Comparison of ENCODE assay signal across 9 cellular contexts in genomic region chr9:74887981-74888370, GRCh38. TPM values are rescaled to one million over a fixed set of nuclear protein-coding genes. Genes with fewer than 3 reads are reported as not detected.
DNase-seq lines count a peak whose midpoint lies in the region; FAIRE-seq and TF ChIP-seq lines count a peak whose summit lies in the region.
"Had no signal": no experiment of that assay in that cellular context is flagged by ENCODE, and none has a peak within 500 bp of the region (broad histone marks: within the 10 kb centered on the region; RNA-seq: fewer than 3 reads in every experiment).

No MANE protein-coding gene starts in this region.

- no peak for TF ChIP-seq CTCF in brain microvascular endothelial cell (IDR thresholded peaks at IDR 0.05; ENCODE audit: low read depth, low read length, missing control alignments)
- no peak for TF ChIP-seq CTCF in kidney (IDR thresholded peaks at IDR 0.05; ENCODE audit: borderline replicate concordance, extremely low read depth, insufficient read depth)
- TF ChIP-seq CTCF in suprapubic skin (IDR thresholded peaks at IDR 0.05), result no peak

- DNase-seq in activated naive CD4-positive, alpha-beta T cell treated with anti-CD3 and anti-CD28 coated beads for 36 hours, result no peak
- no peak for DNase-seq in activated naive CD4-positive, alpha-beta T cell (lab: John Stamatoyannopoulos, UW)
- DNase-seq in brain microvascular endothelial cell (no peak), kidney (no peak), suprapubic skin (ENCODE audit: low spot score in 2 of 2) (no peak), MV-4-11 (lab: John Stamatoyannopoulos, UW) (no peak), HuH-7 (ENCODE audit: low spot score) (no peak), CD1c-positive myeloid dendritic cell (ENCODE audit: extremely low spot score) (no peak)

- intact Hi-C loops in activated naive CD4-positive, alpha-beta T cell treated with anti-CD3 and anti-CD28 coated beads for 36 hours (cut with micrococcal nuclease), result loop anchor here (2.0 to 5.0 kb wide), 3 partner anchors 65 to 189 kb away; partner anchors contain the start of gene C9orf40
- intact Hi-C loops in kidney (cut with DNase I), result no loop called here

- no peak for TF ChIP-seq POLR2A in suprapubic skin (IDR thresholded peaks at IDR 0.05)

- no peak overlapping the region for H3K9ac ChIP-seq in kidney (ENCODE audit: low read length in 2 of 2)

- CTCF ChIA-PET in activated naive CD4-positive, alpha-beta T cell treated with anti-CD3 and anti-CD28 coated beads for 36 hours (lab: Charles Lee), result interaction anchor here (0.5 to 1.0 kb wide), 2 partner anchors 109 to 113 kb away, joined by 3 to 4 read pairs; no protein-coding TSS in a partner anchor

- H3K4me3 Mint-ChIP-seq in activated naive CD4-positive, alpha-beta T cell treated with anti-CD3 and anti-CD28 coated beads for 36 hours, result peak overlapping the region; percentile 77

- WGBS in suprapubic skin, result 51% methylated on average over 4 of the region's 4 CpGs

- FAIRE-seq in kidney (lab: Jason Lieb, UNC), result no peak

- H3K27ac Mint-ChIP-seq in activated naive CD4-positive, alpha-beta T cell treated with anti-CD3 and anti-CD28 coated beads for 36 hours, result no peak overlapping the region

- H3K27me3 ChIP-seq in brain microvascular endothelial cell (replicated peaks), result no peaks in the 10 kb centered on the region
- no peaks in the 10 kb centered on the region for H3K27me3 ChIP-seq in suprapubic skin

- H3K9me3 ChIP-seq in kidney (ENCODE audit: control insufficient read depth in 1 of 2, low read length in 2 of 2) (no peaks in the 10 kb centered on the region), suprapubic skin (no peaks in the 10 kb centered on the region)

- H3K27ac ChIP-seq in brain microvascular endothelial cell (no peak overlapping the region), kidney (ENCODE audit: low read depth in 2 of 2, low read length in 2 of 2) (peak overlapping the region in 1 of 2 donors; percentile 52), suprapubic skin (no peak overlapping the region)
- H3K27ac ChIP-seq: C4-2B had no signal

- H3K27me3 Mint-ChIP-seq in activated naive CD4-positive, alpha-beta T cell treated with anti-CD3 and anti-CD28 coated beads for 36 hours (ENCODE audit: low read depth), result peaks cover 43% of the 10 kb centered on the region

- TF ChIP-seq EP300 in suprapubic skin (IDR thresholded peaks at IDR 0.05), result no peak

- H3K4me1 Mint-ChIP-seq in activated naive CD4-positive, alpha-beta T cell treated with anti-CD3 and anti-CD28 coated beads for 36 hours (ENCODE audit: low read depth), result peaks cover 8% of the 10 kb centered on the region

- H3K4me1 ChIP-seq in kidney (ENCODE audit: control insufficient read depth in 1 of 2, insufficient read depth in 1 of 2, low read depth in 1 of 2, low read length in 2 of 2), result peaks cover 0 to 5% of the 10 kb centered on the region in 2 donors
- H3K4me1 ChIP-seq in suprapubic skin, result peaks cover 14% of the 10 kb centered on the region

- H3K36me3 ChIP-seq in brain microvascular endothelial cell (replicated peaks) (no peaks in the 10 kb centered on the region), kidney (ENCODE audit: control insufficient read depth in 1 of 2, insufficient read depth in 2 of 2, low read length in 2 of 2) (no peaks in the 10 kb centered on the region), suprapubic skin (no peaks in the 10 kb centered on the region)

- H3K4me3 ChIP-seq in brain microvascular endothelial cell (ENCODE audit: low read depth, low read length) (peak overlapping the region; percentile 71), kidney (ENCODE audit: low read length in 2 of 2) (peak overlapping the region; percentile 67 to 69), suprapubic skin (peak overlapping the region; percentile 70)

- H3K9me3 Mint-ChIP-seq in activated naive CD4-positive, alpha-beta T cell treated with anti-CD3 and anti-CD28 coated beads for 36 hours, result peaks cover 7% of the 10 kb centered on the region

- in situ Hi-C loops in brain microvascular endothelial cell (cut with HindIII; ENCODE audit: low pct_ligation_motif_present, low sequenced_read_pairs), result no loop called here

- no peaks in the 10 kb centered on the region for H3K36me3 Mint-ChIP-seq in activated naive CD4-positive, alpha-beta T cell treated with anti-CD3 and anti-CD28 coated beads for 36 hours (ENCODE audit: low read depth)

RNA-seq across cellular contexts. Expression of gene TRPM6, which starts 0.3 kb away (rescaled TPM):
- total RNA-seq in activated naive CD4-positive, alpha-beta T cell treated with anti-CD3 and anti-CD28 coated beads for 36 hours, result not detected
- 1.3 TPM for total RNA-seq in kidney
- 2.0 TPM for polyA plus RNA-seq in kidney (ENCODE audit: insufficient read depth, low read depth, low replicate concordance)
- 1 to 10 TPM in 2 of 4 donors, under 1 TPM in 2; 0.53 to 1.6 (median 1.0) TPM for total RNA-seq in suprapubic skin
